ENCODE assay signal across 10 cellular contexts in the genomic region with DNA sequence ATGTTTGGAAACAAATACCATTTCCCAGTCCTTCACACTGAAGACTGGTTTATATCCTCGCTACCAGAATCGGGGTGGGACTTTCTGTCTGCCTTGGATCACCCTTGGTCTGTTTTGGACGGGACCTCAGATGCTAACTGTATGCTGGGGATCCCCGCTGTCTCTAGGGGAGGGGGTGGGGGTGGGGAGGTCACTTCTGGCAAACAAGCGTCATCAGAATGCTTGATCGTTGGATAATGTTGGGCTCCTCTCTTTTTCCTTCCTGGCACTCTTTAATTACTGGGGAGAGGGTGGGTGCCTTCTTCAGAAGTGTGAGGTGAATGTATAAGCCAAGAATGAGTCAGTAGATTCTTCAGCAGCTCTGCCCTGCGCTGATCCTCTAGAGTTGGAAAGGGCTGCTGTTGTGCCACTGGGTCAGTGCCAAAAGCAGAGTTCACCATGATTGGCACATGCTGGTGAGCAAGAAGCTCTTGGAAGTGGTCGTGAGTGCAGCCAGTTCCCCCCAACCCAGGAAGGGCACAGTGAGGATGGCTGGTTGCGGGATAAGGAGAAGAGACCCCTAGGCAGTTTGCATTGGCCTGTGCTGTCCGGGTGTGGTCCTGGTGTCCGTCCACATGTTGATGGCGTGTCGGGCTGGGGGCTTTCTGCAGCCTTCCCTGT. TPM values are rescaled to one million over a fixed set of nuclear protein-coding genes. Genes with fewer than 3 reads are reported as not detected.
DNase-seq lines count a peak whose midpoint lies in the region; ATAC-seq and TF ChIP-seq lines count a peak whose summit lies in the region.
"Had no signal": no experiment of that assay in that cellular context is flagged by ENCODE, and none has a peak within 500 bp of the region (broad histone marks: within the 10 kb centered on the region; RNA-seq: fewer than 3 reads in every experiment).

No MANE protein-coding gene starts in this region.

- peaks cover 37 to 73% (median 55%) of the 10 kb centered on the region in 4 donors for H3K4me1 ChIP-seq in stomach
- H3K4me1 ChIP-seq: SJSA1 had no signal

- peaks cover 6 to 25% (median 20%) of the 10 kb centered on the region in 4 donors for H3K36me3 ChIP-seq in stomach

- no peak overlapping the region for H3K27ac Mint-ChIP-seq in T-helper 1 cell treated with Interleukin-12 subunit alpha and Interleukin-12 subunit beta and Interleukin-4 antibody, amounts not matched to agents 30 μg/mL and 1 μg/mL, for 36 hours
- peak overlapping the region; percentile 92 for H3K27ac Mint-ChIP-seq in activated naive CD8-positive, alpha-beta T cell treated with anti-CD3 and anti-CD28 coated beads for 36 hours
- peak overlapping the region; percentile 91 to 97 (median 94) for H3K27ac Mint-ChIP-seq in immature natural killer cell

- H3K9me3 ChIP-seq in stomach = no peaks in the 10 kb centered on the region
- H3K9me3 ChIP-seq: SJSA1 had no signal

- H3K4me3 Mint-ChIP-seq in T-helper 1 cell treated with Interleukin-12 subunit alpha and Interleukin-12 subunit beta and Interleukin-4 antibody, amounts not matched to agents 30 μg/mL and 1 μg/mL, for 36 hours = peak overlapping the region; percentile 11
- peak overlapping the region; percentile 69 for H3K4me3 Mint-ChIP-seq in activated naive CD8-positive, alpha-beta T cell treated with anti-CD3 and anti-CD28 coated beads for 36 hours
- peak overlapping the region; percentile 79 to 95 (median 82) for H3K4me3 Mint-ChIP-seq in immature natural killer cell

- no peaks in the 10 kb centered on the region for H3K27me3 Mint-ChIP-seq in T-helper 1 cell treated with Interleukin-12 subunit alpha and Interleukin-12 subunit beta and Interleukin-4 antibody, amounts not matched to agents 30 μg/mL and 1 μg/mL, for 36 hours (ENCODE audit: low read depth)
- no peaks in the 10 kb centered on the region for H3K27me3 Mint-ChIP-seq in activated naive CD8-positive, alpha-beta T cell treated with anti-CD3 and anti-CD28 coated beads for 36 hours
- H3K27me3 Mint-ChIP-seq in immature natural killer cell (ENCODE audit: low read depth in 3 of 3) = peaks cover 0 to 8% (median 0%) of the 10 kb centered on the region in 3 donors

- no peaks in the 10 kb centered on the region for H3K27me3 ChIP-seq in stomach
- H3K27me3 ChIP-seq: SJSA1 had no signal

- H3K4me1 Mint-ChIP-seq in T-helper 1 cell treated with Interleukin-12 subunit alpha and Interleukin-12 subunit beta and Interleukin-4 antibody, amounts not matched to agents 30 μg/mL and 1 μg/mL, for 36 hours (ENCODE audit: low read depth) = peaks cover 31% of the 10 kb centered on the region
- H3K4me1 Mint-ChIP-seq in activated naive CD8-positive, alpha-beta T cell treated with anti-CD3 and anti-CD28 coated beads for 36 hours = peaks cover 72% of the 10 kb centered on the region
- peaks cover 92 to 98% of the 10 kb centered on the region in 2 donors for H3K4me1 Mint-ChIP-seq in immature natural killer cell

- H3K36me3 Mint-ChIP-seq in T-helper 1 cell treated with Interleukin-12 subunit alpha and Interleukin-12 subunit beta and Interleukin-4 antibody, amounts not matched to agents 30 μg/mL and 1 μg/mL, for 36 hours (ENCODE audit: low read depth) = peaks cover 16% of the 10 kb centered on the region
- H3K36me3 Mint-ChIP-seq in activated naive CD8-positive, alpha-beta T cell treated with anti-CD3 and anti-CD28 coated beads for 36 hours = peaks cover 68% of the 10 kb centered on the region
- H3K36me3 Mint-ChIP-seq in immature natural killer cell = peaks cover 12 to 33% (median 15%) of the 10 kb centered on the region in 3 donors

- TF ChIP-seq CTCF in stomach (IDR thresholded peaks at IDR 0.05) = no peak

- DNase-seq in T-helper 1 cell = no peak
- no peak for DNase-seq in activated naive CD8-positive, alpha-beta T cell treated with anti-CD3 and anti-CD28 coated beads for 36 hours
- DNase-seq in immature natural killer cell = no peak
- no peak for DNase-seq in stomach
- DNase-seq in pons (ENCODE audit: low spot score) = no peak
- DNase-seq in NCI-H146 (lab: John Stamatoyannopoulos, UW) = no peak
- DNase-seq: 8988T had no signal

- intact Hi-C loops in stomach (cut with DNase I; ENCODE audit: low total_unique reads) = no loop called here

- TF ChIP-seq POLR2A in stomach (IDR thresholded peaks at IDR 0.05) = no peak

- H3K27ac ChIP-seq in stomach = peak overlapping the region in 4 of 5 donors; percentile 79 to 92 (median 82)
- H3K27ac ChIP-seq: SJSA1 had no signal

- no peak for TF ChIP-seq EP300 in stomach (IDR thresholded peaks at IDR 0.05)

- H3K9me3 Mint-ChIP-seq in T-helper 1 cell treated with Interleukin-12 subunit alpha and Interleukin-12 subunit beta and Interleukin-4 antibody, amounts not matched to agents 30 μg/mL and 1 μg/mL, for 36 hours = no peaks in the 10 kb centered on the region
- H3K9me3 Mint-ChIP-seq in activated naive CD8-positive, alpha-beta T cell treated with anti-CD3 and anti-CD28 coated beads for 36 hours = peaks cover 5% of the 10 kb centered on the region
- no peaks in the 10 kb centered on the region for H3K9me3 Mint-ChIP-seq in immature natural killer cell

- H3K4me3 ChIP-seq in stomach = no peak overlapping the region
- H3K4me3 ChIP-seq: SJSA1 had no signal

- WGBS in stomach, 5 donors = 58 to 70% (median 68%) methylated on average over 10 to 13 of the region's 13 CpGs

- ATAC-seq in GM19023 (IDR thresholded peaks at IDR 0.05; ENCODE audit: unreplicated experiment) = no peak

RNA-seq across cellular contexts. Expression of gene DGKD, which starts 32.2 kb away (rescaled TPM):
- 10 to 100 TPM; 63.2 to 76.0 TPM for total RNA-seq in activated naive CD8-positive, alpha-beta T cell treated with anti-CD3 and anti-CD28 coated beads for 36 hours
- polyA plus RNA-seq in immature natural killer cell (10 to 100 TPM; 15.9 to 60.6 (median 21.3) TPM), stomach (10 to 100 TPM; 21.9 to 85.4 (median 25.2) TPM)
- 100 to 1,000 TPM; 191 to 471 (median 216) TPM for total RNA-seq in stomach

Comparison
In these comparisons a context has a peak if more than half of its experiments do, and no peak if none do; other contexts are left out.
1. H3K4me3 Mint-ChIP-seq: peak in every context shown above with its lines; median percentile 82 in immature natural killer cell; 69 in activated naive CD8-positive, alpha-beta T cell treated with anti-CD3 and anti-CD28 coated beads for 36 hours; 11 in T-helper 1 cell treated with Interleukin-12 subunit alpha and Interleukin-12 subunit beta and Interleukin-4 antibody, amounts not matched to agents 30 μg/mL and 1 μg/mL, for 36 hours.